ENCODE assay signal across 10 cellular contexts in genomic region chr5:120684749-120685415, GRCh38.
A peak's percentile ranks its signal among the peaks of the same experiment; 100 is the strongest.
DNase-seq lines count a peak whose midpoint lies in the region; ATAC-seq and TF ChIP-seq lines count a peak whose summit lies in the region.
"Had no signal": no experiment of that assay in that cellular context is flagged by ENCODE, and none has a peak within 500 bp of the region (broad histone marks: within the 10 kb centered on the region; RNA-seq: fewer than 3 reads in every experiment).

No MANE protein-coding gene starts in this region.

- no peak overlapping the region for H3K27ac ChIP-seq in GM23248
- H3K27ac ChIP-seq: heart right ventricle had no signal

- no peaks in the 10 kb centered on the region for H4K20me1 ChIP-seq in GM23248 (ENCODE audit: insufficient read depth)

- H3K36me3 ChIP-seq in GM23248 (ENCODE audit: low read depth) = no peaks in the 10 kb centered on the region

- H3K9me2 ChIP-seq in GM23248 (ENCODE audit: insufficient read depth) = no peaks in the 10 kb centered on the region

- H3F3A ChIP-seq in GM23248 (ENCODE audit: insufficient read depth) = peaks cover 37% of the 10 kb centered on the region

- H3K27me3 ChIP-seq in GM23248 (replicated peaks; ENCODE audit: insufficient read depth) = no peaks in the 10 kb centered on the region
- H3K27me3 ChIP-seq: heart right ventricle had no signal

- H3K9ac ChIP-seq in GM23248 = no peak overlapping the region

- no peak overlapping the region for H3K4me2 ChIP-seq in GM23248 (ENCODE audit: unreplicated experiment)

- in situ Hi-C loops in GM23248 (cut with MboI) = no loop called here

- no peaks in the 10 kb centered on the region for H3K9me3 ChIP-seq in GM23248 (ENCODE audit: low read depth)
- H3K9me3 ChIP-seq: heart right ventricle had no signal

- peaks cover 37% of the 10 kb centered on the region for H3K79me2 ChIP-seq in GM23248 (ENCODE audit: insufficient read depth)

- WGBS in GM23248 (ENCODE audit: low coverage in 1 of 2, low lambda C conversion rate in 2 of 2, missing lambda C conversion rate in 2 of 2), 2 experiments = 79% methylated on average over 2 of the region's 2 CpGs

- no peak overlapping the region for H2AFZ ChIP-seq in GM23248

- no peak for ATAC-seq in HG02588 (IDR thresholded peaks at IDR 0.05; ENCODE audit: unreplicated experiment)
- ATAC-seq in HG03280 (IDR thresholded peaks at IDR 0.05; ENCODE audit: unreplicated experiment) = no peak

- peak; percentile 36; the same call in 1 of the 2 replicates for TF ChIP-seq CTCF in AG10803 (conservative IDR thresholded peaks at IDR 0.05; ENCODE audit: low read length)

- H3K4me3 ChIP-seq in AG10803 (ENCODE audit: low read length) = no peak overlapping the region
- no peak overlapping the region for H3K4me3 ChIP-seq in GM23248
- H3K4me3 ChIP-seq: heart right ventricle had no signal

- H3K4me1 ChIP-seq in GM23248 (ENCODE audit: insufficient read depth) = peaks cover 48% of the 10 kb centered on the region
- H3K4me1 ChIP-seq: heart right ventricle had no signal

- DNase-seq in AG10803 (ENCODE audit: low read depth) (peak; percentile 25), GM23248 (peak; percentile 47), RKO (ENCODE audit: low spot score) (peak; percentile 27), glomerular visceral epithelial cell (ENCODE audit: extremely low spot score) (peak; percentile 8)
- DNase-seq in activated CD4-positive, CD25-positive, alpha-beta regulatory T cell (lab: John Stamatoyannopoulos, UW) = no peak
- no peak for DNase-seq in activated effector memory CD4-positive, alpha-beta T cell treated with Interleukin-2 at 50 U/mL for 16 hours
- DNase-seq: DMS79 treated with DMSO at 0.1 percent for 48 hours, heart right ventricle had no signal

Comparison
In these comparisons a context has a peak if more than half of its experiments do, and no peak if none do; other contexts are left out.
1. DNase-seq: peak in AG10803 (single experiment), GM23248 (single experiment), RKO (single experiment) and glomerular visceral epithelial cell (single experiment); none in activated CD4-positive, CD25-positive, alpha-beta regulatory T cell (0 of 4) and activated effector memory CD4-positive, alpha-beta T cell treated with Interleukin-2 at 50 U/mL for 16 hours (single experiment).